ENCODE assay signal across 7 cellular contexts in genomic region chr7:3425087-3425486, GRCh38.
"Had no signal": no experiment of that assay in that cellular context is flagged by ENCODE, and none has a peak within 500 bp of the region (broad histone marks: within the 10 kb centered on the region; RNA-seq: fewer than 3 reads in every experiment).

No MANE protein-coding gene starts in this region.

- H3K27ac ChIP-seq: HL-60, KMS-11 had no signal

- DNase-seq: H9, HCEC 1CT, KBM-7 had no signal

- H3K4me3 ChIP-seq: GM23338 had no signal

- ATAC-seq: GM23338, HepG2 had no signal
